Comparison of ENCODE assay signal across 8 cellular contexts in the genomic region with DNA sequence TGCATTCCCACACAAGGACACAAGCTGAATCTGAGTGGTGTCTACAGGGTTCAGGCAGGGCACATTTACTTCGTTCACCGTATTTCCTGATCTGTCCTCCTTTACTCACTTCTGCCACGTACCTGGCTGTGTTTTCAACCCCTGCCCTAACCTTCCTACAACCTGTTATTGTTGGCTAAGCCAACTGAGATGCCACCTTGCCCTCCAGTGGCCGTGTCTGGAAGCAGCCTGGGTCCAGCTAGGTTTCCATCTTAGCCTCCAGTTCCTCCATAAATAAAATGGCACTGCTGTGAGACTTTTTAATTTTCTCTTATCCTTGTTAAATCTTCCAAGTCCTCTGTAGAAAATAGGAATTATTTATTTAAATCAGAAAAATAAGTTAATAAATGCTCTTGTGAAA.
DNase-seq lines count a peak whose midpoint lies in the region; ATAC-seq, FAIRE-seq and TF ChIP-seq lines count a peak whose summit lies in the region.

No MANE protein-coding gene starts in this region.

- POLR2A ChIA-PET in MCF 10A (lab: Yijun Ruan, JAX), result interaction anchor here (0.6 to 1.3 kb wide), 4 partner anchors 18 to 368 kb away, joined by 3 to 4 read pairs (median 4); a partner anchor contains a TSS

- no peak overlapping the region for H3K4me3 ChIP-seq in breast epithelium
- H3K4me3 ChIP-seq in colonic mucosa, result no peak overlapping the region

- no peak overlapping the region for H3K27ac ChIP-seq in breast epithelium
- H3K27ac ChIP-seq in colonic mucosa, result no peak overlapping the region

- no peak for TF ChIP-seq POLR2A in breast epithelium (IDR thresholded peaks at IDR 0.05)

- DNase-seq in MCF 10A (ENCODE audit: unreplicated experiment) (peak; percentile 57), breast epithelium (ENCODE audit: low spot score in 2 of 2) (no peak), M059J (ENCODE audit: low read depth) (peak; percentile 22), colonic mucosa (peak; percentile 83), frontal cortex (ENCODE audit: low spot score in 2 of 2) (no peak)
- peak; percentile 5 for DNase-seq in stimulated activated CD4-positive, alpha-beta T cell treated with anti-CD3 and anti-CD28 coated beads, Interleukin-1b, Interleukin-23, amount 100 ng/mL, for 48 hours

- ATAC-seq in HG03108 (IDR thresholded peaks at IDR 0.05; ENCODE audit: unreplicated experiment) (no peak), HG03571 (IDR thresholded peaks at IDR 0.05; ENCODE audit: unreplicated experiment) (no peak)

- H3K36me3 ChIP-seq in breast epithelium (no peaks in the 10 kb centered on the region), colonic mucosa (no peaks in the 10 kb centered on the region)

- H3K4me1 Mint-ChIP-seq in MCF 10A (ENCODE audit: insufficient read depth, unreplicated experiment), result peaks cover 6% of the 10 kb centered on the region

- no TSS peak for BruUV-seq in MCF 10A (replicated peaks; lab: Mats Ljungman, UMichigan)

- TF ChIP-seq CTCF in MCF 10A (IDR thresholded peaks at IDR 0.05; ENCODE audit: unreplicated experiment) (peak; percentile 38), breast epithelium (IDR thresholded peaks at IDR 0.05) (peak in 1 of 3 donors; percentile 13), colonic mucosa (IDR thresholded peaks at IDR 0.05) (peak; percentile 62)

- peak overlapping the region in 1 of 2 donors; percentile 24 for H3K9ac ChIP-seq in colonic mucosa (ENCODE audit: low read depth in 2 of 2, low read length in 2 of 2)

- FAIRE-seq in frontal cortex (lab: Jason Lieb, UNC), result no peak

- no peak overlapping the region for H3K4me3 Mint-ChIP-seq in MCF 10A (ENCODE audit: unreplicated experiment)

- H3K9me3 Mint-ChIP-seq in MCF 10A (ENCODE audit: unreplicated experiment), result no peaks in the 10 kb centered on the region

- no peaks in the 10 kb centered on the region for H3K36me3 Mint-ChIP-seq in MCF 10A (ENCODE audit: insufficient read depth, unreplicated experiment)

- CTCF ChIA-PET in MCF 10A (lab: Yijun Ruan, JAX), result interaction anchor here (0.7 to 2.7 kb wide), 20 partner anchors 9 to 348 kb away, joined by 3 to 23 read pairs (median 4); no protein-coding TSS in a partner anchor

- H3K9me3 ChIP-seq in breast epithelium (no peaks in the 10 kb centered on the region), colonic mucosa (no peaks in the 10 kb centered on the region)

- H3K4me1 ChIP-seq in breast epithelium (no peaks in the 10 kb centered on the region), colonic mucosa (no peaks in the 10 kb centered on the region)

- intact Hi-C loops in MCF 10A (cut with micrococcal nuclease) (loop anchor here (1.0 to 5.0 kb wide), 2 partner anchors 278 to 350 kb away; no protein-coding TSS in a partner anchor), breast epithelium (cut with DNase I; ENCODE audit: low total_unique reads) (no loop called here), colonic mucosa (cut with DNase I) (loop anchor here (5.0 kb wide), 1 partner anchor 140 kb away; no protein-coding TSS in a partner anchor)

- H3K27ac Mint-ChIP-seq in MCF 10A (ENCODE audit: low read depth, unreplicated experiment), result no peak overlapping the region

- H3K27me3 Mint-ChIP-seq in MCF 10A (ENCODE audit: insufficient read depth, unreplicated experiment), result no peaks in the 10 kb centered on the region

- H3K27me3 ChIP-seq in breast epithelium (no peaks in the 10 kb centered on the region), colonic mucosa (no peaks in the 10 kb centered on the region)

Comparison
In these comparisons a context has a peak if more than half of its experiments do, and no peak if none do; other contexts are left out.
1. DNase-seq: peak in MCF 10A (single experiment), M059J (single experiment), colonic mucosa (single experiment) and stimulated activated CD4-positive, alpha-beta T cell treated with anti-CD3 and anti-CD28 coated beads, Interleukin-1b, Interleukin-23, amount 100 ng/mL, for 48 hours (single experiment); none in breast epithelium (0 of 2) and frontal cortex (0 of 2).